8 cellular contexts compared by ENCODE assay signal in genomic region chr15:101008158-101009139, GRCh38.
DNase-seq lines count a peak whose midpoint lies in the region; ATAC-seq and TF ChIP-seq lines count a peak whose summit lies in the region.

No MANE protein-coding gene starts in this region.

- DNase-seq in ACHN (peak; percentile 84), NCI-H2196 (lab: John Stamatoyannopoulos, UW; ENCODE audit: unreplicated experiment) (peak; percentile 78), choroid plexus epithelial cell (ENCODE audit: low read depth) (peak; percentile 86), left lobe of liver (ENCODE audit: low spot score) (peak; percentile 85)
- DNase-seq in activated CD4-positive, alpha-beta T cell treated with anti-CD3 and anti-CD28 coated beads for 24 hours (ENCODE audit: low read depth in 2 of 2): peak; percentile 82 to 87
- DNase-seq in stimulated activated CD4-positive, alpha-beta T cell treated with anti-CD3 and anti-CD28 coated beads, Interleukin-1b, Interleukin-23, amount 100 ng/mL, for 48 hours: peak; percentile 82

- TF ChIP-seq CTCF in choroid plexus epithelial cell (conservative IDR thresholded peaks at IDR 0.05; ENCODE audit: low read depth, low read length): peak; percentile 99

- ATAC-seq in GM18861 (IDR thresholded peaks at IDR 0.05; ENCODE audit: unreplicated experiment) (peak; percentile 80), HG03135 (IDR thresholded peaks at IDR 0.05; ENCODE audit: unreplicated experiment) (peak; percentile 80), left lobe of liver (peak; percentile 96)

- in situ Hi-C loops in ACHN (cut with HindIII; ENCODE audit: low pct_ligation_motif_present, low pct_unique_long_range_greater_than_20kb, low sequenced_read_pairs): no loop called here

- peak overlapping the region; percentile 64 for H3K4me3 ChIP-seq in choroid plexus epithelial cell (ENCODE audit: low read depth, low read length)

Comparison
In these comparisons a context has a peak if more than half of its experiments do, and no peak if none do; other contexts are left out.
1. Peak in every context shown above with its lines: DNase-seq, ATAC-seq and H3K4me3 ChIP-seq.